8 cellular contexts compared by ENCODE assay signal in genomic region chr5:160399402-160400353, GRCh38. TPM values are rescaled to one million over a fixed set of nuclear protein-coding genes. Genes with fewer than 3 reads are reported as not detected.
DNase-seq lines count a peak whose midpoint lies in the region; ATAC-seq and TF ChIP-seq lines count a peak whose summit lies in the region.

Gene FAM200C, minus strand, starts transcription at chr5:160400054. Its CDS starts 4,564 bp downstream, at chr5:160395490.

- no peaks in the 10 kb centered on the region for H3K9me3 ChIP-seq in CD4-positive, CD25-positive, alpha-beta regulatory T cell (ENCODE audit: control insufficient read depth in 2 of 2, low read length in 2 of 2)
- H3K9me3 ChIP-seq in right lobe of liver: no peaks in the 10 kb centered on the region

- TF ChIP-seq POLR2A in right lobe of liver (IDR thresholded peaks at IDR 0.05): peak; percentile 75

- H3K4me3 ChIP-seq in CD4-positive, CD25-positive, alpha-beta regulatory T cell (ENCODE audit: low read depth, low read length): peak within 1 kb of the TSS; percentile 88
- H3K4me3 ChIP-seq in right lobe of liver: peak within 1 kb of the TSS; percentile 69 to 79 (median 73)

- H3K36me3 Mint-ChIP-seq in CD4-positive, CD25-positive, alpha-beta regulatory T cell: peaks cover 15% of the 10 kb centered on the region

- H3K27ac Mint-ChIP-seq in CD4-positive, CD25-positive, alpha-beta regulatory T cell: peak within 1 kb of the TSS; percentile 42 to 91 (median 88)

- peaks cover 11% of the 10 kb centered on the region for H3K4me1 ChIP-seq in CD4-positive, CD25-positive, alpha-beta regulatory T cell (ENCODE audit: control insufficient read depth, insufficient read depth, low read length, poor library complexity, severe bottlenecking)
- peaks cover 0 to 10% (median 0%) of the 10 kb centered on the region in 4 donors for H3K4me1 ChIP-seq in right lobe of liver

- no peaks in the 10 kb centered on the region for H3K9me3 Mint-ChIP-seq in CD4-positive, CD25-positive, alpha-beta regulatory T cell

- peak within 1 kb of the TSS; percentile 91 to 96 (median 92) for H3K4me3 Mint-ChIP-seq in CD4-positive, CD25-positive, alpha-beta regulatory T cell

- no peak for TF ChIP-seq CTCF in right lobe of liver (IDR thresholded peaks at IDR 0.05)

- H3K27me3 ChIP-seq in CD4-positive, CD25-positive, alpha-beta regulatory T cell (ENCODE audit: control insufficient read depth, insufficient read depth, low read length): no peaks in the 10 kb centered on the region
- H3K27me3 ChIP-seq in right lobe of liver: no peaks in the 10 kb centered on the region

- no peaks in the 10 kb centered on the region for H3K27me3 Mint-ChIP-seq in CD4-positive, CD25-positive, alpha-beta regulatory T cell

- ATAC-seq in CD4-positive, CD25-positive, alpha-beta regulatory T cell (ENCODE audit: low read depth in 2 of 2): peak; percentile 54 to 55
- ATAC-seq in GM19438 (IDR thresholded peaks at IDR 0.05; ENCODE audit: low read depth, unreplicated experiment) (peak; percentile 89), HG03565 (IDR thresholded peaks at IDR 0.05; ENCODE audit: unreplicated experiment) (peak; percentile 64), right lobe of liver (peak; percentile 98 to 99 (median 99))

- peaks cover 32% of the 10 kb centered on the region for H3K36me3 ChIP-seq in CD4-positive, CD25-positive, alpha-beta regulatory T cell (ENCODE audit: control insufficient read depth, insufficient read depth, low read length)
- peaks cover 0 to 30% (median 12%) of the 10 kb centered on the region in 4 donors for H3K36me3 ChIP-seq in right lobe of liver

- peak; percentile 40 to 71 (median 53) for DNase-seq in CD4-positive, CD25-positive, alpha-beta regulatory T cell
- DNase-seq in NCI-H748 (lab: John Stamatoyannopoulos, UW; ENCODE audit: unreplicated experiment) (peak; percentile 93), dermis microvascular lymphatic vessel endothelial cell (ENCODE audit: low read depth in 2 of 2) (peak; percentile 83 to 93), right lobe of liver (peak; percentile 92 to 94 (median 93))
- peak; percentile 36 to 65 for DNase-seq in activated CD4-positive, alpha-beta T cell treated with anti-CD3 and anti-CD28 coated beads, Interleukin-2, amount 50 U/mL, for 24 hours (ENCODE audit: low read depth in 1 of 2, low spot score in 1 of 2)
- DNase-seq in stimulated activated CD4-positive, alpha-beta T cell treated with anti-CD3 and anti-CD28 coated beads, Interleukin-4, amount 100 ng/mL, for 24 hours: peak; percentile 77

- intact Hi-C loops in right lobe of liver (cut with DNase I): no loop called here

- WGBS in right lobe of liver (ENCODE audit: insufficient coverage, low coverage, low lambda C conversion rate, missing lambda C conversion rate): 2% methylated on average over 19 of the region's 41 CpGs

- H3K4me1 Mint-ChIP-seq in CD4-positive, CD25-positive, alpha-beta regulatory T cell: peaks cover 8 to 17% (median 13%) of the 10 kb centered on the region in 4 donors

- peak within 1 kb of the TSS; percentile 8 for H3K27ac ChIP-seq in CD4-positive, CD25-positive, alpha-beta regulatory T cell (ENCODE audit: insufficient read depth, low read length, poor library complexity, severe bottlenecking)
- peak within 1 kb of the TSS; percentile 53 to 87 (median 61) for H3K27ac ChIP-seq in right lobe of liver

RNA-seq across cellular contexts. Expression of gene FAM200C, which starts in this region (rescaled TPM):
- total RNA-seq in CD4-positive, CD25-positive, alpha-beta regulatory T cell: not detected
- under 1 TPM; 0.17 to 0.37 (median 0.35) TPM for polyA plus RNA-seq in CD4-positive, CD25-positive, alpha-beta regulatory T cell
- total RNA-seq in dermis microvascular lymphatic vessel endothelial cell: 2.9 and 3.1 TPM in 2 replicates
- 1 to 10 TPM in 2 of 6 experiments, under 1 TPM in 4; 0.56 to 1.2 (median 0.95) TPM for total RNA-seq in right lobe of liver

Comparison
In these comparisons a context has a peak if more than half of its experiments do, and no peak if none do; other contexts are left out.
1. Peak in every context shown above with its lines: DNase-seq, ATAC-seq, H3K4me3 ChIP-seq and H3K27ac ChIP-seq.
2. Peak in DNase-seq, ATAC-seq, H3K4me3 ChIP-seq and H3K27ac ChIP-seq in CD4-positive, CD25-positive, alpha-beta regulatory T cell; RNA of the gene not detected or under 1 TPM.